Comparison of ENCODE assay signal across 9 cellular contexts in genomic region chr14:37583358-37584210, GRCh38. TPM values are rescaled to one million over a fixed set of nuclear protein-coding genes. Genes with fewer than 3 reads are reported as not detected.
A peak's percentile ranks its signal among the peaks of the same experiment; 100 is the strongest.
DNase-seq lines count a peak whose midpoint lies in the region; ATAC-seq and TF ChIP-seq lines count a peak whose summit lies in the region.
"Had no signal": no experiment of that assay in that cellular context is flagged by ENCODE, and none has a peak within 500 bp of the region (broad histone marks: within the 10 kb centered on the region; RNA-seq: fewer than 3 reads in every experiment).

No MANE protein-coding gene starts in this region.

- H3K36me3 ChIP-seq in HUES6 (ENCODE audit: control insufficient read depth, insufficient read depth, low read length), result no peaks in the 10 kb centered on the region
- H3K36me3 ChIP-seq in hepatocyte (replicated peaks; ENCODE audit: insufficient read depth, low read depth), result no peaks in the 10 kb centered on the region
- H3K36me3 ChIP-seq in skeletal muscle satellite cell (ENCODE audit: insufficient read depth, low read length), result no peaks in the 10 kb centered on the region

- H3K9ac ChIP-seq in HUES6 (ENCODE audit: low read length), result no peak overlapping the region
- no peak overlapping the region for H3K9ac ChIP-seq in skeletal muscle satellite cell (ENCODE audit: low read depth, low read length)

- WGBS in hepatocyte (ENCODE audit: low lambda C conversion rate, missing lambda C conversion rate), result 2% methylated on average over 49 of the region's 67 CpGs

- peaks cover 100% of the 10 kb centered on the region for H3K27me3 ChIP-seq in HUES6 (ENCODE audit: control insufficient read depth, insufficient read depth, low read length)
- peaks cover 57% of the 10 kb centered on the region for H3K27me3 ChIP-seq in hepatocyte
- peaks cover 67% of the 10 kb centered on the region for H3K27me3 ChIP-seq in skeletal muscle satellite cell (ENCODE audit: control insufficient read depth, insufficient read depth, low read length)

- H3K9me3 ChIP-seq in HUES6 (ENCODE audit: control insufficient read depth, insufficient read depth, low read depth, low read length), result no peaks in the 10 kb centered on the region
- H3K9me3 ChIP-seq in hepatocyte (ENCODE audit: low read depth), result no peaks in the 10 kb centered on the region
- H3K9me3 ChIP-seq in skeletal muscle satellite cell (replicated peaks; ENCODE audit: low read length), result no peaks in the 10 kb centered on the region

- DNase-seq in NCI-H748 (lab: John Stamatoyannopoulos, UW; ENCODE audit: unreplicated experiment) (peak; percentile 95), hepatocyte (ENCODE audit: low spot score) (peak; percentile 80), cerebellar cortex (ENCODE audit: low spot score) (no peak), T-helper 2 cell (no peak), NAMALWA (ENCODE audit: low spot score) (no peak)

- peak overlapping the region; percentile 87 for H3K4me2 ChIP-seq in hepatocyte
- H3K4me2 ChIP-seq in skeletal muscle satellite cell (ENCODE audit: low read length), result peak overlapping the region; percentile 71

- peaks cover 17% of the 10 kb centered on the region for H3K79me2 ChIP-seq in hepatocyte

- no peaks in the 10 kb centered on the region for H3K9me2 ChIP-seq in hepatocyte (replicated peaks; ENCODE audit: insufficient read depth)

- H2AFZ ChIP-seq in hepatocyte, result peak overlapping the region; percentile 80

- ATAC-seq in HG02840 (IDR thresholded peaks at IDR 0.05; ENCODE audit: low FRiP score, unreplicated experiment), result no peak

- H3K4me1 ChIP-seq in HUES6 (ENCODE audit: control insufficient read depth, insufficient read depth, low read length) (peaks cover 32% of the 10 kb centered on the region), hepatocyte (ENCODE audit: insufficient read depth) (peaks cover 19% of the 10 kb centered on the region), skeletal muscle satellite cell (ENCODE audit: control insufficient read depth, insufficient read depth, low read length) (peaks cover 2% of the 10 kb centered on the region)

- H3K27ac ChIP-seq in HUES6 (ENCODE audit: low read depth, low read length) (no peak overlapping the region), hepatocyte (peak overlapping the region; percentile 95)

- peak overlapping the region; percentile 54 for H3K4me3 ChIP-seq in HUES6 (ENCODE audit: low read depth, low read length)
- peak overlapping the region; percentile 45 for H3K4me3 ChIP-seq in hepatocyte
- peak overlapping the region; percentile 51 for H3K4me3 ChIP-seq in skeletal muscle satellite cell (ENCODE audit: low read length)

- no peak for TF ChIP-seq CTCF in hepatocyte (IDR thresholded peaks at IDR 0.05; ENCODE audit: poor library complexity)

- no peaks in the 10 kb centered on the region for H4K20me1 ChIP-seq in hepatocyte (ENCODE audit: insufficient read depth, poor library complexity, severe bottlenecking)

RNA-seq across cellular contexts. Expression of gene FOXA1, which starts 11.5 kb away (rescaled TPM):
- total RNA-seq in hepatocyte, result 87.9 and 89.2 TPM in 2 replicates
- 75.3 and 85.7 TPM in 2 replicates for polyA plus RNA-seq in hepatocyte
- total RNA-seq in skeletal muscle satellite cell (2012; rRNA removed), result 0.44 TPM in 1 of 2 replicates, not detected in the other
- total RNA-seq: RPMI7951 had no signal

RNA-seq across cellular contexts. Expression of gene TTC6, which starts 11.8 kb away (rescaled TPM):
- 20.1 and 20.8 TPM in 2 replicates for total RNA-seq in hepatocyte
- polyA plus RNA-seq in hepatocyte, result 6.4 and 8.8 TPM in 2 replicates
- under 0.01 TPM in 2 replicates for total RNA-seq in skeletal muscle satellite cell (2012; rRNA removed)
- total RNA-seq: RPMI7951 had no signal

Comparison
In these comparisons a context has a peak if more than half of its experiments do, and no peak if none do; other contexts are left out.
1. DNase-seq: peak in NCI-H748 (single experiment) and hepatocyte (single experiment); none in cerebellar cortex (single experiment), T-helper 2 cell (0 of 5) and NAMALWA (single experiment).
2. Peak in every context shown above with its lines, with median percentiles within 50 percentile points of each other: H3K4me3 ChIP-seq.